In the genomic region with DNA sequence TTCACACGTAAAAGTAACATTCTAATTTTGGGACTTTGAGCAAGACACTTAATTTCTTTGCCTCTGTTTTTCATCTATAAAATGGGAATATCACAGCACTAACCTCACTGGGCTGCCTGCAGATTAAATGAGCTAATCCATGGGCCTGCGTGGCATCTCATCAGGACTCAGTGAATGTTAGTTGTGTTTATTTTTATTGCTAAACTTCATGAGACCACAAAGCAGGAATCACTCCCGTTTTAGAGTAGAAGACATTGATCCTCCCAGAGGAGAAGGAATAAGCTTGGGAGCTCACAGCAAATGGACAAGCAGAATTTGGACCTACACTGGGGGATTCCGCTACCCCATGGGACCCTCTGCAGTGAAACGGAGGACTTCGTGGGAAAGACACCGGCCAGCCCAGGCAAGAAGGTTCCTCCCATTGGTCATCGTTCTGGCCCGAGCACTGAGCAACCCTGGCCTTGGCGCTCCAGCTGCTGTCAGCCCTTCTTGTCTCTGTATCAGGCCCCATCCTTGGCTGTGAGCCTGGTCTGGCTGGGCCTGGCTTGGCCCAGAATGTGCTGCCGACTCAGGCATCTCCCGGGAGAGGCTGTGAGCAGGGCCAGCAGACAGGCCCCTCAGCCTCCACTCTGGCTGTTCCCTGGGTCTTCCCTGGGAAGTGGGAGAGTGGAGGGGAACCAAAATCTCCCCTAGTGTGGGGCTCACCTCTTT, we compare ENCODE assay signal across 9 cellular contexts.
DNase-seq lines count a peak whose midpoint lies in the region; ATAC-seq and TF ChIP-seq lines count a peak whose summit lies in the region.
"Had no signal": no experiment of that assay in that cellular context is flagged by ENCODE, and none has a peak within 500 bp of the region (broad histone marks: within the 10 kb centered on the region; RNA-seq: fewer than 3 reads in every experiment).

No MANE protein-coding gene starts in this region.

- H3K4me3 Mint-ChIP-seq in stimulated activated memory B cell treated with anti-CD40 and anti-IgM and Interleukin-4, amounts not matched to agents 10 μg/mL and 1 μg/mL and 100 μg/mL, for 72 hours: no peak overlapping the region
- H3K4me3 Mint-ChIP-seq in CD8-positive, alpha-beta T cell: no peak overlapping the region

- no TSS peak for BruUV-seq in IMR-90 (replicated peaks; lab: Mats Ljungman, UMichigan)

- no peak overlapping the region; the same call in 1 of the 2 replicates for H3K4me2 ChIP-seq in IMR-90 (ENCODE audit: low read depth, low read length)

- H4K91ac ChIP-seq in IMR-90 (ENCODE audit: insufficient read depth, low read depth, low read length): peak overlapping the region; percentile 25; the same call in 1 of the 2 replicates

- H2BK20ac ChIP-seq in IMR-90 (ENCODE audit: low read depth, low read length): peak overlapping the region; percentile 37; the same call in 1 of the 2 replicates

- H2AFZ ChIP-seq in IMR-90 (replicated peaks; ENCODE audit: low read length, poor library complexity): peak overlapping the region; percentile 79

- H4K8ac ChIP-seq in IMR-90 (ENCODE audit: low read depth in 2 of 2, low read length in 2 of 2): peak overlapping the region in 1 of 2 experiments; percentile 23; a peak in 1 of 4 replicates

- peak overlapping the region; percentile 7; the same call in 1 of the 2 replicates for H2BK120ac ChIP-seq in IMR-90 (ENCODE audit: low read depth, low read length)

- DNase-seq in IMR-90 (peak; percentile 80), caudate nucleus (lab: John Stamatoyannopoulos, UW) (peak in 40 of 61 donors; percentile 10 to 63 (median 36)), left lobe of liver (ENCODE audit: low spot score) (peak; percentile 66), HT-29 (ENCODE audit: low spot score) (no peak), KBM-7 (no peak), GF-D8 (lab: John Stamatoyannopoulos, UW) (no peak)
- no peak for DNase-seq in CD8-positive, alpha-beta T cell
- DNase-seq: NCI-H748 treated with DMSO at 0.1 percent for 48 hours had no signal

- peak overlapping the region; percentile 53 for H2AK9ac ChIP-seq in IMR-90 (replicated peaks; ENCODE audit: low read depth, low read length, poor library complexity)

- CTCF ChIA-PET in IMR-90 (lab: Yijun Ruan, JAX): interaction anchor here (1.2 to 1.3 kb wide), 2 partner anchors 19 to 132 kb away, joined by 3 to 6 read pairs; no protein-coding TSS in a partner anchor
- CTCF ChIA-PET in CD8-positive, alpha-beta T cell (lab: Charles Lee): no interaction called here

- intact Hi-C loops in IMR-90 (cut with micrococcal nuclease): loop anchor here (1.0 kb wide), 1 partner anchor 67 kb away; no protein-coding TSS in a partner anchor
- intact Hi-C loops in CD8-positive, alpha-beta T cell (cut with DNase I, micrococcal nuclease): no loop called here

- no peak overlapping the region for H3K56ac ChIP-seq in IMR-90 (ENCODE audit: extremely low read depth, insufficient read depth, low read length)

- peaks cover 43% of the 10 kb centered on the region for H3K4me1 Mint-ChIP-seq in stimulated activated memory B cell treated with anti-CD40 and anti-IgM and Interleukin-4, amounts not matched to agents 10 μg/mL and 1 μg/mL and 100 μg/mL, for 72 hours
- peaks cover 14% of the 10 kb centered on the region for H3K4me1 Mint-ChIP-seq in CD8-positive, alpha-beta T cell (ENCODE audit: low read depth)

- H3K27ac ChIP-seq in IMR-90 (ENCODE audit: insufficient read depth, low read length) (0 out of 2 replicates have a peak overlapping the region, but pooled peaks have one; percentile 23), caudate nucleus (ENCODE audit: low read depth, low read length) (peak overlapping the region; percentile 24)
- no peak overlapping the region for H3K27ac ChIP-seq in CD8-positive, alpha-beta T cell (ENCODE audit: low read depth, low read length)

- H3K4ac ChIP-seq in IMR-90 (ENCODE audit: low read depth, low read length): peak overlapping the region; percentile 78

- no peak for TF ChIP-seq RAD21 in IMR-90 (IDR thresholded peaks at IDR 0.05; ENCODE audit: low read length)

- H3K9me3 Mint-ChIP-seq in stimulated activated memory B cell treated with anti-CD40 and anti-IgM and Interleukin-4, amounts not matched to agents 10 μg/mL and 1 μg/mL and 100 μg/mL, for 72 hours: no peaks in the 10 kb centered on the region
- H3K9me3 Mint-ChIP-seq in CD8-positive, alpha-beta T cell: no peaks in the 10 kb centered on the region

- 0 out of 2 replicates have a peak overlapping the region, but pooled peaks have one; percentile 29 for H3K9ac ChIP-seq in IMR-90 (ENCODE audit: low read depth, low read length)

- H3K9me3 ChIP-seq in IMR-90 (ENCODE audit: control insufficient read depth, insufficient read depth, low read length): no peaks in the 10 kb centered on the region
- no peaks in the 10 kb centered on the region for H3K9me3 ChIP-seq in CD8-positive, alpha-beta T cell (ENCODE audit: low read length)

- H3K79me1 ChIP-seq in IMR-90 (ENCODE audit: low read depth in 1 of 2, low read length in 2 of 2): no peaks in the 10 kb centered on the region

- H3K9me1 ChIP-seq in IMR-90 (ENCODE audit: insufficient read depth, low read length): no peaks in the 10 kb centered on the region

- H3K27me3 ChIP-seq in IMR-90 (ENCODE audit: control insufficient read depth, insufficient read depth, low read length): no peaks in the 10 kb centered on the region
- H3K27me3 ChIP-seq in CD8-positive, alpha-beta T cell (ENCODE audit: insufficient read depth, low read length): no peaks in the 10 kb centered on the region

- no peak for TF ChIP-seq POLR2A in IMR-90 (IDR thresholded peaks at IDR 0.05; ENCODE audit: low read depth, low read length)

- H3K36me3 ChIP-seq in IMR-90 (ENCODE audit: control insufficient read depth, insufficient read depth, low read length): no peaks in the 10 kb centered on the region
- peaks cover 29% of the 10 kb centered on the region for H3K36me3 ChIP-seq in CD8-positive, alpha-beta T cell (ENCODE audit: insufficient read depth, low read length)

- TF ChIP-seq CTCF in IMR-90 (conservative IDR thresholded peaks at IDR 0.05; ENCODE audit: low read depth, low read length): no peak
- no peak for TF ChIP-seq CTCF in CD8-positive, alpha-beta T cell (IDR thresholded peaks at IDR 0.05)

- H3K36me3 Mint-ChIP-seq in stimulated activated memory B cell treated with anti-CD40 and anti-IgM and Interleukin-4, amounts not matched to agents 10 μg/mL and 1 μg/mL and 100 μg/mL, for 72 hours: peaks cover 64% of the 10 kb centered on the region
- peaks cover 76% of the 10 kb centered on the region for H3K36me3 Mint-ChIP-seq in CD8-positive, alpha-beta T cell

- H3K27ac Mint-ChIP-seq in stimulated activated memory B cell treated with anti-CD40 and anti-IgM and Interleukin-4, amounts not matched to agents 10 μg/mL and 1 μg/mL and 100 μg/mL, for 72 hours: peak overlapping the region; percentile 55
- H3K27ac Mint-ChIP-seq in CD8-positive, alpha-beta T cell: no peak overlapping the region

- H3K4me3 ChIP-seq in IMR-90 (ENCODE audit: insufficient read depth, low read depth, low read length): no peak overlapping the region
- H3K4me3 ChIP-seq in CD8-positive, alpha-beta T cell (ENCODE audit: low read depth, low read length): no peak overlapping the region

- no peak overlapping the region for H2BK5ac ChIP-seq in IMR-90 (ENCODE audit: low read depth, low read length, poor library complexity, severe bottlenecking)

- peak; percentile 94 for ATAC-seq in IMR-90 (ENCODE audit: low read depth)
- ATAC-seq in left lobe of liver: peak; percentile 90
- no peak for ATAC-seq in stimulated activated memory B cell treated with anti-CD40 and anti-IgM and Interleukin-4, amounts not matched to agents 10 μg/mL and 1 μg/mL and 100 μg/mL, for 72 hours
- ATAC-seq in CD8-positive, alpha-beta T cell: no peak

- H2AK5ac ChIP-seq in IMR-90 (ENCODE audit: low read depth, low read length): peak overlapping the region; percentile 39; the same call in 1 of the 2 replicates

- peak overlapping the region; percentile 6; the same call in 1 of the 3 replicates for H2BK15ac ChIP-seq in IMR-90 (ENCODE audit: low read depth, low read length)

- in situ Hi-C loops in IMR-90 (cut with MboI; ENCODE audit: low sequenced_read_pairs) (no loop called here), KBM-7 (cut with MboI; ENCODE audit: low pct_unique_long_range_greater_than_20kb, low sequenced_read_pairs) (no loop called here)

- dilution Hi-C loops in IMR-90 (cut with HindIII; ENCODE audit: low sequenced_read_pairs, unreplicated experiment): no loop called here

- H3K4me1 ChIP-seq in IMR-90 (ENCODE audit: control insufficient read depth, insufficient read depth, low read length): peaks cover 9% of the 10 kb centered on the region
- H3K4me1 ChIP-seq in CD8-positive, alpha-beta T cell (ENCODE audit: insufficient read depth, low read length): no peaks in the 10 kb centered on the region

- POLR2A ChIA-PET in IMR-90 (lab: Charles Lee; ENCODE audit: unreplicated experiment): interaction anchor here (0.6 kb wide), 1 partner anchor 132 kb away, joined by 9 read pairs; no protein-coding TSS in a partner anchor
- POLR2A ChIA-PET in CD8-positive, alpha-beta T cell (lab: Charles Lee): interaction anchor here (0.9 kb wide), 1 partner anchor 160 kb away, joined by 3 read pairs; no protein-coding TSS in a partner anchor

- peak overlapping the region; percentile 71 for H4K5ac ChIP-seq in IMR-90 (ENCODE audit: low read depth, low read length)

- H3K14ac ChIP-seq in IMR-90 (replicated peaks; ENCODE audit: low read depth, low read length): peak overlapping the region; percentile 70; the same call in 1 of the 2 replicates

- no peaks in the 10 kb centered on the region for H3K27me3 Mint-ChIP-seq in stimulated activated memory B cell treated with anti-CD40 and anti-IgM and Interleukin-4, amounts not matched to agents 10 μg/mL and 1 μg/mL and 100 μg/mL, for 72 hours
- H3K27me3 Mint-ChIP-seq in CD8-positive, alpha-beta T cell (ENCODE audit: low read depth): no peaks in the 10 kb centered on the region

- 83% methylated on average over 1 of the region's 12 CpGs; no CpG with 5 or more reads in 1 of the 2 experiments for WGBS in IMR-90 (ENCODE audit: extremely low coverage in 2 of 2, insufficient read length in 1 of 2), 2 experiments

- no peaks in the 10 kb centered on the region for H4K20me1 ChIP-seq in IMR-90 (ENCODE audit: insufficient read depth, low read length)

- peak overlapping the region; percentile 70; the same call in 1 of the 2 replicates for H3K18ac ChIP-seq in IMR-90 (ENCODE audit: low read depth, low read length)

- no peak overlapping the region for H3K23ac ChIP-seq in IMR-90 (ENCODE audit: low read depth, low read length)

TF ChIP-seq in IMR-90, 13 proteins besides CTCF, POLR2A, EP300 and RAD21 (continues in another document):
- no peak for TF ChIP-seq FOS (IDR thresholded peaks at IDR 0.05; ENCODE audit: low read depth, low read length)
- TF ChIP-seq, protein P1, sequence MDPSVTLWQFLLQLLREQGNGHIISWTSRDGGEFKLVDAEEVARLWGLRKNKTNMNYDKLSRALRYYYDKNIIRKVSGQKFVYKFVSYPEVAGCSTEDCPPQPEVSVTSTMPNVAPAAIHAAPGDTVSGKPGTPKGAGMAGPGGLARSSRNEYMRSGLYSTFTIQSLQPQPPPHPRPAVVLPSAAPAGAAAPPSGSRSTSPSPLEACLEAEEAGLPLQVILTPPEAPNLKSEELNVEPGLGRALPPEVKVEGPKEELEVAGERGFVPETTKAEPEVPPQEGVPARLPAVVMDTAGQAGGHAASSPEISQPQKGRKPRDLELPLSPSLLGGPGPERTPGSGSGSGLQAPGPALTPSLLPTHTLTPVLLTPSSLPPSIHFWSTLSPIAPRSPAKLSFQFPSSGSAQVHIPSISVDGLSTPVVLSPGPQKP (IDR thresholded peaks at IDR 0.05; ENCODE audit: borderline replicate concordance, low read depth, low read length): no peak

Comparison
In these comparisons a context has a peak if more than half of its experiments do, and no peak if none do; other contexts are left out.
1. ATAC-seq: peak in IMR-90 (single experiment) and left lobe of liver (single experiment); none in stimulated activated memory B cell treated with anti-CD40 and anti-IgM and Interleukin-4, amounts not matched to agents 10 μg/mL and 1 μg/mL and 100 μg/mL, for 72 hours (single experiment) and CD8-positive, alpha-beta T cell (single experiment).
2. DNase-seq: peak in IMR-90 (single experiment), caudate nucleus (40 of 61) and left lobe of liver (single experiment); none in CD8-positive, alpha-beta T cell (0 of 7), HT-29 (single experiment), KBM-7 (single experiment) and GF-D8 (single experiment).